14 cellular contexts compared by ENCODE assay signal in the genomic region with DNA sequence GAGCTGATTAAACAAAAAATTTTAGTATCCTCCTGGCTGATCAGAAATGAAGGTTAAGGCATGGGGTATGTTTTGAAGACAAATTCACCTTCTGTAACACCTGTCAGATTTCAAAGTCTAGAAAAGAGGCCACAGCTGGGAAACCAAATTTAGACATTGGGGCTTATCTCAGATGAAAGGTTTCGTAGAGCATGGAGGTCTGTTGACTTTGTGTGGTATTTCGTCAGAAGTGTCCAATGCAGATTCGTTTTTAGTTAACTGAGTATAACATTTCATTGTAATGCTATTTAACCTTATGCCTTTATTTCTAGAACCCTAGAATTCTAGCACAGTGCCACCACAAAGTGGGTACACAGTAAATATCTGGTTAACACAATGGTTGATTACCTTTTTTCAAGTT.
DNase-seq lines count a peak whose midpoint lies in the region; ATAC-seq and TF ChIP-seq lines count a peak whose summit lies in the region.
"Had no signal": no experiment of that assay in that cellular context is flagged by ENCODE, and none has a peak within 500 bp of the region (broad histone marks: within the 10 kb centered on the region; RNA-seq: fewer than 3 reads in every experiment).

No MANE protein-coding gene starts in this region.

- no peak for TF ChIP-seq POLR2A in gastrocnemius medialis (IDR thresholded peaks at IDR 0.05)

- ATAC-seq in HG02623 (IDR thresholded peaks at IDR 0.05; ENCODE audit: unreplicated experiment) (peak; percentile 45), gastrocnemius medialis (no peak), left ventricle myocardium superior (no peak)

- H3K27me3 ChIP-seq in MM.1S (replicated peaks; ENCODE audit: insufficient read depth, low read length) (no peaks in the 10 kb centered on the region), gastrocnemius medialis (no peaks in the 10 kb centered on the region)
- H3K27me3 ChIP-seq: tibial nerve had no signal

- in situ Hi-C loops in gastrocnemius medialis (cut with MboI; ENCODE audit: low sequenced_read_pairs in 4 of 4) = no loop called here

- intact Hi-C loops in gastrocnemius medialis (cut with DNase I; ENCODE audit: low total_unique reads) = no loop called here
- intact Hi-C loops in left ventricle myocardium superior (cut with micrococcal nuclease) = no loop called here

- peaks cover 90% of the 10 kb centered on the region for H3K4me1 ChIP-seq in MM.1S (ENCODE audit: low read length)
- H3K4me1 ChIP-seq in gastrocnemius medialis = peaks cover 91 to 94% of the 10 kb centered on the region in 2 donors

- peak overlapping the region; percentile 84 for H3K9ac ChIP-seq in MM.1S (ENCODE audit: low read length)

- H3K36me3 ChIP-seq in MM.1S (replicated peaks; ENCODE audit: insufficient read depth, low read length) (no peaks in the 10 kb centered on the region), gastrocnemius medialis (no peaks in the 10 kb centered on the region)
- H3K36me3 ChIP-seq: tibial nerve had no signal

- no peaks in the 10 kb centered on the region for H4K20me1 ChIP-seq in MM.1S (ENCODE audit: insufficient read depth, low read length)

- no peaks in the 10 kb centered on the region for H3K9me2 ChIP-seq in MM.1S (replicated peaks; ENCODE audit: insufficient read depth, low read length)

- DNase-seq in DMS53 (lab: John Stamatoyannopoulos, UW) (peak; percentile 42), DMS53 treated with DMSO at 0.1 percent for 48 hours (lab: John Stamatoyannopoulos, UW; ENCODE audit: unreplicated experiment) (no peak), MM.1S (peak; percentile 97), gastrocnemius medialis (no peak), NCI-H748 treated with DMSO at 0.1 percent for 48 hours (lab: John Stamatoyannopoulos, UW) (no peak), anterior cingulate cortex (lab: John Stamatoyannopoulos, UW) (no peak), left ventricle myocardium superior (no peak)
- DNase-seq: activated naive CD8-positive, alpha-beta T cell treated with anti-CD3 and anti-CD28 coated beads, Interleukin-2, amount 10 ng/mL, durations not matched to agents 7 days and 5 days; effector CD8-positive, alpha-beta T cell; HCEC 1CT; stimulated activated CD4-positive, alpha-beta T cell treated with anti-CD3 and anti-CD28 coated beads, Interleukin-4, amount 100 ng/mL, for 4 hours had no signal

- peak overlapping the region; percentile 92 for H3K27ac ChIP-seq in MM.1S (ENCODE audit: low read length)
- H3K27ac ChIP-seq in gastrocnemius medialis = peak overlapping the region; percentile 4 to 57 (median 7)
- H3K27ac ChIP-seq: 22Rv1, tibial nerve had no signal

- TF ChIP-seq CTCF in MM.1S (IDR thresholded peaks at IDR 0.05; ENCODE audit: low read length) (no peak), gastrocnemius medialis (IDR thresholded peaks at IDR 0.05 in 4 of 5, conservative IDR thresholded peaks at IDR 0.05 in 1 of 5) (no peak)

- no peaks in the 10 kb centered on the region for H3K9me3 ChIP-seq in MM.1S (replicated peaks; ENCODE audit: insufficient read depth, low read length)
- H3K9me3 ChIP-seq in gastrocnemius medialis = no peaks in the 10 kb centered on the region
- H3K9me3 ChIP-seq: tibial nerve had no signal

- peak overlapping the region; percentile 81 for H3K4me2 ChIP-seq in MM.1S (ENCODE audit: low read depth, low read length)

- H3K4me3 ChIP-seq in MM.1S (ENCODE audit: low read length) (peak overlapping the region; percentile 33), gastrocnemius medialis (no peak overlapping the region)
- H3K4me3 ChIP-seq: tibial nerve had no signal

- H2AFZ ChIP-seq in MM.1S (ENCODE audit: low read length) = no peak overlapping the region

- peaks cover 88% of the 10 kb centered on the region for H3K79me2 ChIP-seq in MM.1S (ENCODE audit: low read length)

- peaks cover 79% of the 10 kb centered on the region for H3F3A ChIP-seq in MM.1S (ENCODE audit: insufficient read depth, low read length)

Comparison
In these comparisons a context has a peak if more than half of its experiments do, and no peak if none do; other contexts are left out.
1. DNase-seq: peak in DMS53 (single experiment) and MM.1S (single experiment); none in DMS53 treated with DMSO at 0.1 percent for 48 hours (single experiment), gastrocnemius medialis (0 of 2), NCI-H748 treated with DMSO at 0.1 percent for 48 hours (single experiment), anterior cingulate cortex (0 of 58) and left ventricle myocardium superior (single experiment).